21 cellular contexts compared by ENCODE assay signal in the genomic region with DNA sequence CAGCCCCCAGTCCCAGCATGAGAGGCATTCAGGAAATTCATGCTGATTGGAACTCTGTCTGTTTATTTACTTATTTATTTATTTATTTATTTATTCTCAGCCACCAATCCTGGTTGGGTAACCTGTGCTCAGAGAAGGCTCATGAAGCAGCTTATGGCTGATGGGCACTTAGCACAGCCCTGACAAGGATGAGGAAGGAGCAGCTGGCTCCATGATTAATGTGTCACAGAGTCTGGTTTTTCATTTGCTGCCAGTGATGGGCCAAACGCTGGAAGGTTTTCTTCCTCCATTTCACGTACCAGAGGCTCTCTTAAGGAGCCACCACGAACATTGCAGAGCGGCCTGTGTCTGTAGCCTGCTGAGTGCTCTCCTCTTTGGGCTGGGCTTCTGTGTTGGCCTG. TPM values are rescaled to one million over a fixed set of nuclear protein-coding genes. Genes with fewer than 3 reads are reported as not detected.
DNase-seq lines count a peak whose midpoint lies in the region; ATAC-seq, FAIRE-seq and TF ChIP-seq lines count a peak whose summit lies in the region.
"Had no signal": no experiment of that assay in that cellular context is flagged by ENCODE, and none has a peak within 500 bp of the region (broad histone marks: within the 10 kb centered on the region; RNA-seq: fewer than 3 reads in every experiment).

No MANE protein-coding gene starts in this region.

- TF ChIP-seq POLR2A in GM12891 (IDR thresholded peaks at IDR 0.05; ENCODE audit: low read depth, low read length), result no peak

- ATAC-seq in HG03196 (IDR thresholded peaks at IDR 0.05; ENCODE audit: unreplicated experiment) (no peak), HG03159 (IDR thresholded peaks at IDR 0.05; ENCODE audit: unreplicated experiment) (no peak)
- ATAC-seq: CD8-positive, alpha-beta T cell; GM23338; HCT116 had no signal

- H3K9me3 ChIP-seq in BLaER1, result no peaks in the 10 kb centered on the region
- H3K9me3 ChIP-seq in BLaER1 treated with 17β-estradiol and CSF1 and Interleukin-3, amounts not matched to agents 10 nM and 100 nM (replicated peaks in 1 of 11), result no peaks in the 10 kb centered on the region

- H3K9ac ChIP-seq in BLaER1, result no peak overlapping the region
- H3K9ac ChIP-seq in BLaER1 treated with 17β-estradiol and CSF1 and Interleukin-3, amounts not matched to agents 10 nM and 100 nM, result 0 out of 22 replicates have a peak overlapping the region, but pooled peaks of 1 of the 11 experiments have one; percentile 19

- FAIRE-seq in GM12891 (lab: Jason Lieb, UNC), result no peak
- FAIRE-seq: A204.1, G401.6, GM12892, GM18507 had no signal

- H3K4me2 ChIP-seq in BLaER1, result no peak overlapping the region
- H3K4me2 ChIP-seq in BLaER1 treated with 17β-estradiol and CSF1 and Interleukin-3, amounts not matched to agents 10 nM and 100 nM, result peak overlapping the region in 9 of 11 experiments; percentile 7 to 50 (median 36); a peak in 15 of 22 replicates
- H3K4me2 ChIP-seq: GM23338 had no signal

- H3K27me3 ChIP-seq in BLaER1, result no peaks in the 10 kb centered on the region
- H3K27me3 ChIP-seq in BLaER1 treated with 17β-estradiol and CSF1 and Interleukin-3, amounts not matched to agents 10 nM and 100 nM, result no peaks in the 10 kb centered on the region

- H4K20me1 ChIP-seq in BLaER1, result no peaks in the 10 kb centered on the region
- no peaks in the 10 kb centered on the region for H4K20me1 ChIP-seq in BLaER1 treated with 17β-estradiol and CSF1 and Interleukin-3, amounts not matched to agents 10 nM and 100 nM

- no peaks in the 10 kb centered on the region for H3K36me3 ChIP-seq in BLaER1
- H3K36me3 ChIP-seq in BLaER1 treated with 17β-estradiol and CSF1 and Interleukin-3, amounts not matched to agents 10 nM and 100 nM, result no peaks in the 10 kb centered on the region

- no peak overlapping the region for H3K4me3 ChIP-seq in BLaER1
- no peak overlapping the region for H3K4me3 ChIP-seq in BLaER1 treated with 17β-estradiol and CSF1 and Interleukin-3, amounts not matched to agents 10 nM and 100 nM
- H3K4me3 ChIP-seq: GM23338 had no signal

- 0 out of 2 replicates have a peak overlapping the region, but pooled peaks have one; percentile 23 for H3K27ac ChIP-seq in BLaER1
- peak overlapping the region in 8 of 11 experiments; percentile 22 to 57 (median 46); a peak in 10 of 22 replicates for H3K27ac ChIP-seq in BLaER1 treated with 17β-estradiol and CSF1 and Interleukin-3, amounts not matched to agents 10 nM and 100 nM

- H3K4me1 ChIP-seq in BLaER1, result peaks cover 22% of the 10 kb centered on the region
- H3K4me1 ChIP-seq in BLaER1 treated with 17β-estradiol and CSF1 and Interleukin-3, amounts not matched to agents 10 nM and 100 nM, result peaks cover 0 to 45% (median 23%) of the 10 kb centered on the region in 10 experiments; a peak in 18 of 20 replicates

- DNase-seq in NCI-H82 (lab: John Stamatoyannopoulos, UW) (peak; percentile 83), left kidney (ENCODE audit: low read depth, low spot score) (peak; percentile 47), pons (ENCODE audit: low spot score) (no peak), GM12891 (ENCODE audit: insufficient read length, low spot score) (no peak)
- DNase-seq: AML-193; Calu3; CD8-positive, alpha-beta T cell; H7; HFFc6; KG1 had no signal

TF ChIP-seq in GM12891, 5 proteins besides CTCF, POLR2A, EP300 and RAD21:
- TF ChIP-seq POU2F2 (IDR thresholded peaks at IDR 0.05; ENCODE audit: low read depth, low read length) (no peak), SPI1 (IDR thresholded peaks at IDR 0.05; ENCODE audit: low read depth, low read length) (no peak), TAF1 (IDR thresholded peaks at IDR 0.05; ENCODE audit: low read depth, low read length) (no peak), POLR2AphosphoS5 (IDR thresholded peaks at IDR 0.05; ENCODE audit: low read depth, low read length) (no peak), PAX5 (IDR thresholded peaks at IDR 0.05; ENCODE audit: insufficient read depth, low read length, severe bottlenecking) (no peak)

RNA-seq across cellular contexts. Expression of gene KCNS3, which starts 28.3 kb away (rescaled TPM):
- polyA plus RNA-seq in GM12891 (2012; ENCODE audit: low read depth, missing spikeins), result not detected

RNA-seq across cellular contexts. Expression of gene MSGN1, which starts 33.9 kb away (rescaled TPM):
- not detected for polyA plus RNA-seq in GM12891 (2012; ENCODE audit: low read depth, missing spikeins)
- polyA plus RNA-seq: BJ, GM23338 had no signal

Comparison
In these comparisons a context has a peak if more than half of its experiments do, and no peak if none do; other contexts are left out.
1. DNase-seq: peak in NCI-H82 (single experiment) and left kidney (single experiment); none in pons (single experiment) and GM12891 (single experiment).